In genomic region chr2:134217316-134217715, GRCh38 we compare ENCODE assay signal across 14 cellular contexts. TPM values are rescaled to one million over a fixed set of nuclear protein-coding genes. Genes with fewer than 3 reads are reported as not detected.
DNase-seq lines count a peak whose midpoint lies in the region; ATAC-seq and TF ChIP-seq lines count a peak whose summit lies in the region.
"Had no signal": no experiment of that assay in that cellular context is flagged by ENCODE, and none has a peak within 500 bp of the region (broad histone marks: within the 10 kb centered on the region; RNA-seq: fewer than 3 reads in every experiment).

No MANE protein-coding gene starts in this region.

- H3K27me3 ChIP-seq in CD8-positive, alpha-beta T cell (ENCODE audit: insufficient read depth, low read length): no peaks in the 10 kb centered on the region
- no peaks in the 10 kb centered on the region for H3K27me3 ChIP-seq in HL-60 (ENCODE audit: insufficient read depth, poor library complexity, severe bottlenecking)
- H3K27me3 ChIP-seq: upper lobe of left lung had no signal

- H3K27me3 Mint-ChIP-seq in CD8-positive, alpha-beta T cell (ENCODE audit: low read depth): no peaks in the 10 kb centered on the region

- TF ChIP-seq CTCF in CD8-positive, alpha-beta T cell (IDR thresholded peaks at IDR 0.05): no peak
- TF ChIP-seq CTCF in HL-60 (IDR thresholded peaks at IDR 0.05; ENCODE audit: insufficient read depth, low read length): no peak

- H3K4me3 Mint-ChIP-seq in CD8-positive, alpha-beta T cell: peak overlapping the region; percentile 72
- H3K4me3 Mint-ChIP-seq: H9 had no signal

- H3K36me3 ChIP-seq in CD8-positive, alpha-beta T cell (ENCODE audit: insufficient read depth, low read length): no peaks in the 10 kb centered on the region
- H3K36me3 ChIP-seq: upper lobe of left lung had no signal

- H3K4me1 ChIP-seq in CD8-positive, alpha-beta T cell (ENCODE audit: insufficient read depth, low read length): peaks cover 45% of the 10 kb centered on the region

- CTCF ChIA-PET in CD8-positive, alpha-beta T cell (lab: Charles Lee): interaction anchor here (0.7 to 7.8 kb wide), 5 partner anchors 10 to 194 kb away, joined by 3 to 66 read pairs (median 22); no protein-coding TSS in a partner anchor
- CTCF ChIA-PET in HEK293T (lab: Yijun Ruan, JAX): no interaction called here

- DNase-seq in DMS79 treated with DMSO at 0.1 percent for 48 hours (lab: John Stamatoyannopoulos, UW) (peak; percentile 49), DMS79 (lab: John Stamatoyannopoulos, UW) (no peak), HL-60 (ENCODE audit: low read depth in 1 of 2, low spot score in 1 of 2) (no peak), AG20443 (ENCODE audit: low spot score) (no peak), HEK293T (ENCODE audit: extremely low spot score) (no peak)
- DNase-seq in CD8-positive, alpha-beta T cell: no peak
- DNase-seq in central memory CD4-positive, alpha-beta T cell: peak; percentile 43
- DNase-seq: H9, NCI-H748 treated with DMSO at 0.1 percent for 48 hours, occipital lobe, Right ventricle myocardium superior, upper lobe of left lung had no signal

- ATAC-seq in CD8-positive, alpha-beta T cell: no peak
- no peak for ATAC-seq in HG02938 (IDR thresholded peaks at IDR 0.05; ENCODE audit: unreplicated experiment)

- peaks cover 61% of the 10 kb centered on the region for H3K4me1 Mint-ChIP-seq in CD8-positive, alpha-beta T cell (ENCODE audit: low read depth)

- no peaks in the 10 kb centered on the region for H3K9me3 Mint-ChIP-seq in CD8-positive, alpha-beta T cell

- H3K4me3 ChIP-seq in CD8-positive, alpha-beta T cell (ENCODE audit: low read depth, low read length): no peak overlapping the region
- no peak overlapping the region for H3K4me3 ChIP-seq in HL-60 (replicated peaks; ENCODE audit: insufficient read depth, low read length)
- H3K4me3 ChIP-seq: upper lobe of left lung had no signal

- H3K27ac ChIP-seq in CD8-positive, alpha-beta T cell (ENCODE audit: low read depth, low read length): no peak overlapping the region
- peak overlapping the region; percentile 34 for H3K27ac ChIP-seq in HL-60 (replicated peaks)
- H3K27ac ChIP-seq: 22Rv1, upper lobe of left lung had no signal

- H3K9me3 ChIP-seq in CD8-positive, alpha-beta T cell (ENCODE audit: low read length): no peaks in the 10 kb centered on the region
- H3K9me3 ChIP-seq: upper lobe of left lung had no signal

- H3K36me3 Mint-ChIP-seq in CD8-positive, alpha-beta T cell: peaks cover 6% of the 10 kb centered on the region

- peak overlapping the region; percentile 93 for H3K27ac Mint-ChIP-seq in CD8-positive, alpha-beta T cell
- H3K27ac Mint-ChIP-seq: H9 had no signal

- intact Hi-C loops in CD8-positive, alpha-beta T cell (cut with DNase I, micrococcal nuclease): no loop called here

- POLR2A ChIA-PET in CD8-positive, alpha-beta T cell (lab: Charles Lee): interaction anchor here (1.2 kb wide), 1 partner anchor 9 kb away, joined by 4 read pairs; no protein-coding TSS in a partner anchor
- POLR2A ChIA-PET in HEK293T (lab: Yijun Ruan, JAX): no interaction called here

TF ChIP-seq in HEK293T, 16 proteins besides CTCF, POLR2A, EP300 and RAD21:
- no peak for TF ChIP-seq HDGF (IDR thresholded peaks at IDR 0.05; ENCODE audit: borderline replicate concordance)
- TF ChIP-seq PKNOX1 (IDR thresholded peaks at IDR 0.05): no peak
- TF ChIP-seq TARDBP (IDR thresholded peaks at IDR 0.05): no peak
- no peak for TF ChIP-seq SP1 (IDR thresholded peaks at IDR 0.05)
- TF ChIP-seq CTBP1 (IDR thresholded peaks at IDR 0.05; ENCODE audit: borderline replicate concordance): no peak
- TF ChIP-seq LEF1 (IDR thresholded peaks at IDR 0.05; ENCODE audit: borderline replicate concordance): no peak
- no peak for TF ChIP-seq ZNF384 (IDR thresholded peaks at IDR 0.05)
- no peak for TF ChIP-seq BHLHE40 (IDR thresholded peaks at IDR 0.05; ENCODE audit: borderline replicate concordance)
- TF ChIP-seq ELF4 (IDR thresholded peaks at IDR 0.05): no peak

RNA-seq across cellular contexts. Expression of gene MGAT5, which starts 36.6 kb away (rescaled TPM):
- 10 to 100 TPM; 49.6 to 52.9 TPM for total RNA-seq in CD8-positive, alpha-beta T cell

Comparison
In these comparisons a context has a peak if more than half of its experiments do, and no peak if none do; other contexts are left out.
1. DNase-seq: peak in DMS79 treated with DMSO at 0.1 percent for 48 hours (single experiment) and central memory CD4-positive, alpha-beta T cell (single experiment); none in DMS79 (single experiment), CD8-positive, alpha-beta T cell (0 of 7), HL-60 (0 of 2), AG20443 (single experiment) and HEK293T (single experiment).